34 cellular contexts compared by ENCODE assay signal in the genomic region with DNA sequence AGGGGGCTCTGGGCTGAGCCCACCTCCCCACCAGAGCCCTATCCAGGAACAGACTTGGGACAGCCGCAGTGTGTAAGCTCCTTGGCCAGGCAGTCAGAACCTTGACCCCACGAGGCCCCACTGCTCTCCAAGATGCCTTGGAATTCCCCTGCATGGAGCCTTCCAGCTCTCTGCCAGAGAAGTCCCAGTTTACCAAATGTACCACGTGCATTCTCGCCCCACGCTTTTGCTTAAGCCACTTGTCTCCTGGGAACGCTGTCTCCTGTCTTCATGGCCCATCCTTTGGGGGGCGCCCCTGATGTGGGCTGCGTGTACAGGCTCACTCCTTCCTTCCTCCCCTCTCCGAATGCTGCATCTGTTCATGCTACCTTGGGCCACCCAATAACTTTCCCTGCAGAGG. TPM values are rescaled to one million over a fixed set of nuclear protein-coding genes. Genes with fewer than 3 reads are reported as not detected.
DNase-seq lines count a peak whose midpoint lies in the region; ATAC-seq and TF ChIP-seq lines count a peak whose summit lies in the region.
"Had no signal": no experiment of that assay in that cellular context is flagged by ENCODE, and none has a peak within 500 bp of the region (broad histone marks: within the 10 kb centered on the region; RNA-seq: fewer than 3 reads in every experiment).

No MANE protein-coding gene starts in this region.

- H3K27ac Mint-ChIP-seq in endothelial cell (ENCODE audit: unreplicated experiment): peak overlapping the region; percentile 15
- no peak overlapping the region for H3K27ac Mint-ChIP-seq in T-cell
- H3K27ac Mint-ChIP-seq in T-helper 17 cell: no peak overlapping the region
- H3K27ac Mint-ChIP-seq: activated CD4-positive, alpha-beta memory T cell treated with anti-CD3 and anti-CD28 coated beads, Interleukin-2, amount 10 ng/mL, durations not matched to agents 7 days and 5 days; CD8-positive, alpha-beta memory T cell had no signal

- H3K36me3 Mint-ChIP-seq in endothelial cell (ENCODE audit: low read depth, unreplicated experiment) (peaks cover 6% of the 10 kb centered on the region), T-cell (no peaks in the 10 kb centered on the region), T-helper 17 cell (ENCODE audit: low read depth) (no peaks in the 10 kb centered on the region)
- H3K36me3 Mint-ChIP-seq: CD8-positive, alpha-beta memory T cell; naive B cell had no signal

- POLR2A ChIA-PET in T-cell (lab: Charles Lee): no interaction called here

- TF ChIP-seq CTCF in 22Rv1 (IDR thresholded peaks at IDR 0.05) (no peak), endothelial cell (IDR thresholded peaks at IDR 0.05; ENCODE audit: unreplicated experiment) (no peak), ovary (IDR thresholded peaks at IDR 0.05) (no peak)

- H3K9me3 ChIP-seq in ovary (no peaks in the 10 kb centered on the region), T-helper 17 cell (ENCODE audit: control insufficient read depth, low read length, poor library complexity, severe bottlenecking) (no peaks in the 10 kb centered on the region)
- H3K9me3 ChIP-seq: MG63, uterus had no signal

- no peak for TF ChIP-seq POLR2A in ovary (IDR thresholded peaks at IDR 0.05)

- no peaks in the 10 kb centered on the region for H3K36me3 ChIP-seq in ovary
- H3K36me3 ChIP-seq: MG63, uterus had no signal

- peaks cover 4% of the 10 kb centered on the region for H3K4me1 ChIP-seq in ovary (ENCODE audit: insufficient read depth)
- H3K4me1 ChIP-seq: uterus had no signal

- 33 to 41% (median 38%) methylated on average over 9 of the region's 9 CpGs for WGBS in ovary, 3 donors

- H3K9me3 Mint-ChIP-seq in endothelial cell (ENCODE audit: unreplicated experiment) (no peaks in the 10 kb centered on the region), T-cell (no peaks in the 10 kb centered on the region)
- H3K9me3 Mint-ChIP-seq: activated CD4-positive, alpha-beta memory T cell treated with anti-CD3 and anti-CD28 coated beads, Interleukin-2, amount 10 ng/mL, durations not matched to agents 7 days and 5 days; brain; CD8-positive, alpha-beta memory T cell; naive B cell had no signal

- TF ChIP-seq RAD21 in Ishikawa (IDR thresholded peaks at IDR 0.05; ENCODE audit: low read depth): peak; percentile 5; the same call in 1 of the 2 replicates

- TF ChIP-seq EP300 in Ishikawa (IDR thresholded peaks at IDR 0.05; ENCODE audit: borderline replicate concordance): no peak
- TF ChIP-seq EP300 in ovary (IDR thresholded peaks at IDR 0.05): no peak

- H3K4me3 ChIP-seq in ovary: no peak overlapping the region
- H3K4me3 ChIP-seq: MG63, uterus had no signal

- H3K27me3 Mint-ChIP-seq in endothelial cell (ENCODE audit: unreplicated experiment) (peaks cover 18% of the 10 kb centered on the region), T-cell (peaks cover 0 to 5% of the 10 kb centered on the region in 2 donors), T-helper 17 cell (peaks cover 44% of the 10 kb centered on the region)

- H3K4me1 Mint-ChIP-seq in endothelial cell (ENCODE audit: unreplicated experiment): peaks cover 22% of the 10 kb centered on the region
- H3K4me1 Mint-ChIP-seq in T-cell: no peaks in the 10 kb centered on the region
- peaks cover 10% of the 10 kb centered on the region for H3K4me1 Mint-ChIP-seq in T-helper 17 cell
- H3K4me1 Mint-ChIP-seq: activated CD4-positive, alpha-beta memory T cell treated with anti-CD3 and anti-CD28 coated beads, Interleukin-2, amount 10 ng/mL, durations not matched to agents 7 days and 5 days; CD8-positive, alpha-beta memory T cell had no signal

- DNase-seq in endothelial cell (ENCODE audit: low spot score): no peak
- DNase-seq in ovary: peak in 4 of 5 donors; percentile 31 to 70 (median 42)
- no peak for DNase-seq in T-cell
- no peak for DNase-seq in hypothalamus (lab: John Stamatoyannopoulos, UW)
- no peak for DNase-seq in activated gamma-delta T cell (lab: John Stamatoyannopoulos, UW)
- no peak for DNase-seq in T-helper 17 cell
- DNase-seq: activated CD4-positive, alpha-beta memory T cell treated with anti-CD3 and anti-CD28 coated beads, Interleukin-2, amount 10 ng/mL, durations not matched to agents 7 days and 5 days; activated CD8-positive, alpha-beta memory T cell treated with anti-CD3 and anti-CD28 coated beads, Interleukin-2, amount 50 U/mL, for 4 hours; activated naive CD4-positive, alpha-beta T cell treated with anti-CD3 and anti-CD28 coated beads, Interleukin-2, amount 50 U/mL, for 16 hours; AML-193; amniotic stem cell; CD8-positive, alpha-beta memory T cell; DMS 273 treated with DMSO at 0.1 percent for 48 hours; KBM-7; MG63; midbrain; naive B cell; NCI-H1417; NCI-H2029; NCI-H526; stimulated activated naive CD4-positive, alpha-beta T cell; T-helper 2 cell; uterus had no signal

- intact Hi-C loops in ovary (cut with DNase I): no loop called here

- ATAC-seq in T-cell (replicated peaks in 1 of 4) (no peak), T-helper 17 cell (no peak)
- ATAC-seq: SK-N-SH treated with all-trans-retinoic acid at 6 μM for 48 hours had no signal

- H3K4me3 Mint-ChIP-seq in endothelial cell (ENCODE audit: unreplicated experiment) (no peak overlapping the region), T-cell (no peak overlapping the region), T-helper 17 cell (no peak overlapping the region)
- H3K4me3 Mint-ChIP-seq: activated CD4-positive, alpha-beta memory T cell treated with anti-CD3 and anti-CD28 coated beads, Interleukin-2, amount 10 ng/mL, durations not matched to agents 7 days and 5 days; brain; CD8-positive, alpha-beta memory T cell; naive B cell had no signal

- CTCF ChIA-PET in T-cell (lab: Charles Lee): no interaction called here

- H3K27me3 ChIP-seq in ovary: no peaks in the 10 kb centered on the region
- H3K27me3 ChIP-seq: MG63, uterus had no signal

- peak overlapping the region; percentile 84 for H3K27ac ChIP-seq in 22Rv1
- H3K27ac ChIP-seq in ovary: no peak overlapping the region
- H3K27ac ChIP-seq: uterus had no signal

TF ChIP-seq in Ishikawa, 13 proteins besides CTCF, POLR2A, EP300 and RAD21:
- TF ChIP-seq CREB1 (IDR thresholded peaks at IDR 0.05; ENCODE audit: low read depth): no peak
- TF ChIP-seq YY1 (IDR thresholded peaks at IDR 0.05; ENCODE audit: low read depth): no peak
- TF ChIP-seq FOXM1 (IDR thresholded peaks at IDR 0.05; ENCODE audit: borderline replicate concordance, low read depth): no peak
- TF ChIP-seq NFIC (IDR thresholded peaks at IDR 0.05): no peak
- no peak for TF ChIP-seq ZBTB7A (IDR thresholded peaks at IDR 0.05; ENCODE audit: low read depth)
- no peak for TF ChIP-seq EGR1 (IDR thresholded peaks at IDR 0.05)
- no peak for TF ChIP-seq TAF1 (IDR thresholded peaks at IDR 0.05; ENCODE audit: low read depth)
- no peak for TF ChIP-seq CEBPB (IDR thresholded peaks at IDR 0.05)
- TF ChIP-seq, protein P1, sequence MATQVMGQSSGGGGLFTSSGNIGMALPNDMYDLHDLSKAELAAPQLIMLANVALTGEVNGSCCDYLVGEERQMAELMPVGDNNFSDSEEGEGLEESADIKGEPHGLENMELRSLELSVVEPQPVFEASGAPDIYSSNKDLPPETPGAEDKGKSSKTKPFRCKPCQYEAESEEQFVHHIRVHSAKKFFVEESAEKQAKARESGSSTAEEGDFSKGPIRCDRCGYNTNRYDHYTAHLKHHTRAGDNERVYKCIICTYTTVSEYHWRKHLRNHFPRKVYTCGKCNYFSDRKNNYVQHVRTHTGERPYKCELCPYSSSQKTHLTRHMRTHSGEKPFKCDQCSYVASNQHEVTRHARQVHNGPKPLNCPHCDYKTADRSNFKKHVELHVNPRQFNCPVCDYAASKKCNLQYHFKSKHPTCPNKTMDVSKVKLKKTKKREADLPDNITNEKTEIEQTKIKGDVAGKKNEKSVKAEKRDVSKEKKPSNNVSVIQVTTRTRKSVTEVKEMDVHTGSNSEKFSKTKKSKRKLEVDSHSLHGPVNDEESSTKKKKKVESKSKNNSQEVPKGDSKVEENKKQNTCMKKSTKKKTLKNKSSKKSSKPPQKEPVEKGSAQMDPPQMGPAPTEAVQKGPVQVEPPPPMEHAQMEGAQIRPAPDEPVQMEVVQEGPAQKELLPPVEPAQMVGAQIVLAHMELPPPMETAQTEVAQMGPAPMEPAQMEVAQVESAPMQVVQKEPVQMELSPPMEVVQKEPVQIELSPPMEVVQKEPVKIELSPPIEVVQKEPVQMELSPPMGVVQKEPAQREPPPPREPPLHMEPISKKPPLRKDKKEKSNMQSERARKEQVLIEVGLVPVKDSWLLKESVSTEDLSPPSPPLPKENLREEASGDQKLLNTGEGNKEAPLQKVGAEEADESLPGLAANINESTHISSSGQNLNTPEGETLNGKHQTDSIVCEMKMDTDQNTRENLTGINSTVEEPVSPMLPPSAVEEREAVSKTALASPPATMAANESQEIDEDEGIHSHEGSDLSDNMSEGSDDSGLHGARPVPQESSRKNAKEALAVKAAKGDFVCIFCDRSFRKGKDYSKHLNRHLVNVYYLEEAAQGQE (IDR thresholded peaks at IDR 0.05; ENCODE audit: low read depth): no peak
- TF ChIP-seq, protein P2, sequence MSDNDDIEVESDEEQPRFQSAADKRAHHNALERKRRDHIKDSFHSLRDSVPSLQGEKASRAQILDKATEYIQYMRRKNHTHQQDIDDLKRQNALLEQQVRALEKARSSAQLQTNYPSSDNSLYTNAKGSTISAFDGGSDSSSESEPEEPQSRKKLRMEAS (IDR thresholded peaks at IDR 0.05): no peak
- TF ChIP-seq TEAD4 (IDR thresholded peaks at IDR 0.05): no peak
- TF ChIP-seq, protein P3, sequence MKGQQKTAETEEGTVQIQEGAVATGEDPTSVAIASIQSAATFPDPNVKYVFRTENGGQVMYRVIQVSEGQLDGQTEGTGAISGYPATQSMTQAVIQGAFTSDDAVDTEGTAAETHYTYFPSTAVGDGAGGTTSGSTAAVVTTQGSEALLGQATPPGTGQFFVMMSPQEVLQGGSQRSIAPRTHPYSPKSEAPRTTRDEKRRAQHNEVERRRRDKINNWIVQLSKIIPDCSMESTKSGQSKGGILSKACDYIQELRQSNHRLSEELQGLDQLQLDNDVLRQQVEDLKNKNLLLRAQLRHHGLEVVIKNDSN (IDR thresholded peaks at IDR 0.05): no peak
- TF ChIP-seq TCF12 (IDR thresholded peaks at IDR 0.05; ENCODE audit: low read depth): no peak

RNA-seq across cellular contexts. Expression of a gene that starts 7.9 kb away (rescaled TPM):
- total RNA-seq in endothelial cell (ENCODE audit: unreplicated experiment) (not detected), ovary (10 to 100 TPM in 1 of 7 donors, 1 to 10 TPM in 4, under 1 TPM in 2; under 0.01 to 19.3 (median 2.4) TPM), T-cell (under 1 TPM in 2 of 5 donors, not detected in 3; 0.25 to 0.30 TPM), T-helper 17 cell (under 1 TPM; 0.05 to 0.68 TPM)
- 1 to 10 TPM; 1.0 to 7.1 TPM for polyA plus RNA-seq in ovary
- total RNA-seq: A673, dermis microvascular lymphatic vessel endothelial cell, glomerular endothelial cell had no signal
- polyA plus RNA-seq: keratinocyte had no signal

RNA-seq across cellular contexts. Expression of a gene that starts 52.9 kb away (rescaled TPM):
- total RNA-seq in endothelial cell (ENCODE audit: unreplicated experiment): 2.6 TPM
- 1 to 10 TPM; 2.8 to 5.9 (median 4.7) TPM for total RNA-seq in ovary
- polyA plus RNA-seq in ovary: 1 to 10 TPM; 3.5 to 4.3 TPM
- 10 to 100 TPM in 3 of 5 donors, 1 to 10 TPM in 2; 4.7 to 12.8 (median 12.3) TPM for total RNA-seq in T-cell
- 1 to 10 TPM; 3.6 to 4.9 TPM for total RNA-seq in T-helper 17 cell

RNA-seq across cellular contexts. Expression of a gene that starts 54.8 kb away (rescaled TPM):
- 0.05 TPM for total RNA-seq in endothelial cell (ENCODE audit: unreplicated experiment)
- total RNA-seq in ovary: 1 to 10 TPM in 1 of 7 donors, under 1 TPM in 1, not detected in 5; 0.11 to 2.1 TPM
- 1 to 10 TPM in 1 of 2 donors, not detected in 1; 3.7 TPM for polyA plus RNA-seq in ovary
- total RNA-seq in T-cell: not detected
- not detected for total RNA-seq in T-helper 17 cell
- total RNA-seq: A673; activated CD4-positive, alpha-beta memory T cell treated with anti-CD3 and anti-CD28 coated beads, Interleukin-2, amount 10 ng/mL, durations not matched to agents 7 days and 5 days; CD8-positive, alpha-beta memory T cell; cerebellum; dermis microvascular lymphatic vessel endothelial cell; glomerular endothelial cell; liver; skeletal muscle tissue; uterus had no signal
- polyA plus RNA-seq: CD8-positive, alpha-beta memory T cell; keratinocyte; liver had no signal

Comparison
In these comparisons a context has a peak if more than half of its experiments do, and no peak if none do; other contexts are left out.
1. DNase-seq: peak in ovary (4 of 5); none in endothelial cell (single experiment), T-cell (0 of 34), hypothalamus (0 of 51), activated gamma-delta T cell (single experiment) and T-helper 17 cell (0 of 3).